In genomic region chr3:11910971-11911531, GRCh38 we compare ENCODE assay signal across 20 cellular contexts.
DNase-seq lines count a peak whose midpoint lies in the region; ATAC-seq and TF ChIP-seq lines count a peak whose summit lies in the region.
"Had no signal": no experiment of that assay in that cellular context is flagged by ENCODE, and none has a peak within 500 bp of the region (broad histone marks: within the 10 kb centered on the region; RNA-seq: fewer than 3 reads in every experiment).

No MANE protein-coding gene starts in this region.

- no peaks in the 10 kb centered on the region for H3K9me2 ChIP-seq in SK-N-SH

- CTCF ChIA-PET in SK-N-SH (lab: Yijun Ruan, JAX) = no interaction called here

- no peaks in the 10 kb centered on the region for H3K79me2 ChIP-seq in SK-N-SH (ENCODE audit: insufficient read depth)

- no peak for TF ChIP-seq RAD21 in SK-N-SH (IDR thresholded peaks at IDR 0.05; ENCODE audit: low read length)

- H2AFZ ChIP-seq in SK-N-SH (ENCODE audit: low read depth) = no peak overlapping the region

- no peaks in the 10 kb centered on the region for H3F3A ChIP-seq in SK-N-SH (replicated peaks; ENCODE audit: insufficient read depth)

- no peaks in the 10 kb centered on the region for H4K20me1 ChIP-seq in SK-N-SH (ENCODE audit: insufficient read depth)

- H3K27ac ChIP-seq in SK-N-SH (ENCODE audit: low read depth in 2 of 2, low read length in 1 of 2) = no peak overlapping the region
- H3K27ac ChIP-seq: epithelial cell of prostate, prostate gland, transverse colon had no signal

- DNase-seq in SK-N-SH (peak; percentile 57), GM04504 (ENCODE audit: low read depth) (peak; percentile 7), mucosa of descending colon (no peak), NCI-H2107 treated with DMSO at 0.1 percent for 48 hours (lab: John Stamatoyannopoulos, UW; ENCODE audit: unreplicated experiment) (no peak)
- DNase-seq in activated CD8-positive, alpha-beta memory T cell treated with anti-CD3 and anti-CD28 coated beads, Interleukin-2, amount 50 U/mL, for 48 hours = peak; percentile 61
- DNase-seq: activated CD8-positive, alpha-beta T cell treated with anti-CD3 and anti-CD28 coated beads for 36 hours; CD4-positive, alpha-beta T cell; cortex of kidney; naive thymus-derived CD8-positive, alpha-beta T cell; NCI-H1436 treated with DMSO at 0.1 percent for 48 hours; NCI-H510A; transverse colon had no signal

- no peak for ATAC-seq in SK-N-SH treated with all-trans-retinoic acid at 6 μM for 48 hours
- ATAC-seq in mucosa of descending colon = peak; percentile 12
- ATAC-seq in HG03039 (IDR thresholded peaks at IDR 0.05; ENCODE audit: unreplicated experiment) = no peak
- no peak for ATAC-seq in HG03439 (IDR thresholded peaks at IDR 0.05; ENCODE audit: unreplicated experiment)
- ATAC-seq: activated CD8-positive, alpha-beta T cell treated with anti-CD3 and anti-CD28 coated beads for 36 hours; GM12878; naive thymus-derived CD8-positive, alpha-beta T cell; stimulated activated memory B cell treated with anti-CD40 and anti-IgM and Interleukin-4, amounts not matched to agents 10 μg/mL and 1 μg/mL and 100 μg/mL, for 72 hours had no signal

- intact Hi-C loops in mucosa of descending colon (cut with DNase I, micrococcal nuclease) = no loop called here

- TF ChIP-seq CTCF in SK-N-SH (IDR thresholded peaks at IDR 0.05) (no peak), mucosa of descending colon (IDR thresholded peaks at IDR 0.05) (no peak)

- no peak overlapping the region for H3K4me2 ChIP-seq in SK-N-SH

- POLR2A ChIA-PET in SK-N-SH (lab: Yijun Ruan, JAX) = no interaction called here

- TF ChIP-seq EP300 in SK-N-SH (IDR thresholded peaks at IDR 0.05; ENCODE audit: borderline replicate concordance in 1 of 2, low read depth in 1 of 2, low read length in 1 of 2) = no peak

- no peaks in the 10 kb centered on the region; a peak in 1 of 4 replicates for H3K4me1 ChIP-seq in SK-N-SH (ENCODE audit: control insufficient read depth in 1 of 2, insufficient read depth in 2 of 2, low read depth in 1 of 2, low read length in 1 of 2)
- H3K4me1 ChIP-seq in mucosa of descending colon (ENCODE audit: low read depth) = no peaks in the 10 kb centered on the region
- H3K4me1 ChIP-seq: prostate gland, transverse colon had no signal

- H3K4me3 ChIP-seq in SK-N-SH (ENCODE audit: low read depth in 2 of 2, low read length in 1 of 2) = no peak overlapping the region
- no peak overlapping the region for H3K4me3 ChIP-seq in mucosa of descending colon
- H3K4me3 ChIP-seq: GM12878, lung, prostate gland, transverse colon had no signal

- H3K9ac ChIP-seq in SK-N-SH = no peak overlapping the region

- H3K9me3 ChIP-seq in SK-N-SH = no peaks in the 10 kb centered on the region
- no peaks in the 10 kb centered on the region for H3K9me3 ChIP-seq in mucosa of descending colon
- H3K9me3 ChIP-seq: prostate gland, transverse colon had no signal

- no peaks in the 10 kb centered on the region for H3K27me3 ChIP-seq in SK-N-SH (ENCODE audit: insufficient read depth)
- H3K27me3 ChIP-seq: transverse colon had no signal

- H3K36me3 ChIP-seq in SK-N-SH (replicated peaks in 1 of 2; ENCODE audit: control insufficient read depth in 1 of 2, insufficient read depth in 2 of 2, low read length in 1 of 2) (no peaks in the 10 kb centered on the region), mucosa of descending colon (ENCODE audit: low read depth) (no peaks in the 10 kb centered on the region)
- H3K36me3 ChIP-seq: prostate gland, transverse colon had no signal

- WGBS in SK-N-SH (ENCODE audit: low lambda C conversion rate) = 30% methylated on average over 7 of the region's 20 CpGs

TF ChIP-seq in SK-N-SH, 30 proteins besides CTCF, POLR2A, EP300 and RAD21:
- no peak for TF ChIP-seq POLR2AphosphoS5 (IDR thresholded peaks at IDR 0.05; ENCODE audit: low read depth, low read length)
- no peak for TF ChIP-seq TAF1 (IDR thresholded peaks at IDR 0.05; ENCODE audit: borderline replicate concordance, low read depth, low read length)

TF ChIP-seq in SK-N-SH treated with all-trans-retinoic acid at 6 μM for 48 hours, 23 proteins besides CTCF, POLR2A, EP300 and RAD21:
- TF ChIP-seq PPARA (CRISPR knock-in tag; IDR thresholded peaks at IDR 0.05; ENCODE audit: borderline replicate concordance) = no peak
- TF ChIP-seq CSDC2 (CRISPR knock-in tag; IDR thresholded peaks at IDR 0.05) = no peak
- TF ChIP-seq POU6F1 (CRISPR knock-in tag; IDR thresholded peaks at IDR 0.05; ENCODE audit: borderline replicate concordance, low read depth) = no peak
- no peak for TF ChIP-seq SNAI2 (CRISPR knock-in tag; IDR thresholded peaks at IDR 0.05)
- no peak for TF ChIP-seq BACH2 (CRISPR knock-in tag; IDR thresholded peaks at IDR 0.05; ENCODE audit: borderline replicate concordance)
- TF ChIP-seq ISL1 (CRISPR knock-in tag; IDR thresholded peaks at IDR 0.05) = no peak
- TF ChIP-seq ZNF565 (CRISPR knock-in tag; conservative IDR thresholded peaks at IDR 0.05; ENCODE audit: low read depth) = no peak
- TF ChIP-seq PATZ1 (CRISPR knock-in tag; IDR thresholded peaks at IDR 0.05; ENCODE audit: borderline replicate concordance) = no peak
- no peak for TF ChIP-seq OSR1 (CRISPR knock-in tag; IDR thresholded peaks at IDR 0.05)
- no peak for TF ChIP-seq CSRNP3 (CRISPR knock-in tag; IDR thresholded peaks at IDR 0.05)
- TF ChIP-seq ZFP3 (CRISPR knock-in tag; IDR thresholded peaks at IDR 0.05) = no peak
- TF ChIP-seq CREB5 (CRISPR knock-in tag; IDR thresholded peaks at IDR 0.05; ENCODE audit: low read depth) = no peak
- TF ChIP-seq RARB (CRISPR knock-in tag; IDR thresholded peaks at IDR 0.05) = no peak
- TF ChIP-seq TOX (CRISPR knock-in tag; IDR thresholded peaks at IDR 0.05; ENCODE audit: borderline replicate concordance) = no peak
TF ChIP-seq in SK-N-SH treated with all-trans-retinoic acid at 6 μM for 48 hours: peak in this region for 0.

Comparison
In these comparisons a context has a peak if more than half of its experiments do, and no peak if none do; other contexts are left out.
1. DNase-seq: peak in SK-N-SH (single experiment), GM04504 (single experiment) and activated CD8-positive, alpha-beta memory T cell treated with anti-CD3 and anti-CD28 coated beads, Interleukin-2, amount 50 U/mL, for 48 hours (single experiment); none in mucosa of descending colon (0 of 3) and NCI-H2107 treated with DMSO at 0.1 percent for 48 hours (single experiment).